In the genomic region with DNA sequence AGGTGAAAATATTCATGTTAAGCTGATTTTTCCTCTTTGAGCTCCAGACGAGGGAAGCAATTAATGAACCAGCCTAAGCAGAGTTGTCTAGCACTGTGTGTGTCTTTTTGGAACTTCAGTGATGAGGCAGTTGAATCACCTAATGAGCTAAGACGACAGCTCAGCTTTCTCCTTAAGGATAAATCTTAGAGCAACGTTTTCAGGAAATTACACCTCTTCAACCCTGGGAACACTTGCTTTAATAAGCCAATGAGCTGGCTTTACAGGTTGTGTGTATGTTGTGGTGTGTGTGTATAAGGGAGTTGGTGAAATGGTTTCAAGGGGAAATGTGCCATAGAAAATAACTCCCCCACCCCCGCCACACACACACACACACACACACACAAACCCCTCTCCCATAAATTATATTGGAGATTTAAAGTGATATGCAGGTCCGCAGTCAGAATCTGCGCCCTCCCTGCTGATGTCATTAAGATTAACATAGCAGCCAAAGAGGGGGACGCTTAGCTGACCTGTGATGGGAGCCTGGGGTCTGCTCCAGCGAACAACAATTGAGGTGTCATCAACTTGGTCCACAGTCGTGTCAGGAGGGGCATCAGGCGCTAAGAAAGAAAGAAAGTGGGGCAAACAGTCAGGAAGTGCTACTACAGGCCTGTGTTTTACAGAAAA, we compare ENCODE assay signal across 1 cellular context.
TF ChIP-seq lines count a peak whose summit lies in the region.

No MANE protein-coding gene starts in this region.

TF ChIP-seq in SK-N-SH, 30 proteins besides CTCF, POLR2A, EP300 and RAD21:
- TF ChIP-seq FOSL2 (IDR thresholded peaks at IDR 0.05; ENCODE audit: borderline replicate concordance, low read depth): no peak
- TF ChIP-seq, protein P1, sequence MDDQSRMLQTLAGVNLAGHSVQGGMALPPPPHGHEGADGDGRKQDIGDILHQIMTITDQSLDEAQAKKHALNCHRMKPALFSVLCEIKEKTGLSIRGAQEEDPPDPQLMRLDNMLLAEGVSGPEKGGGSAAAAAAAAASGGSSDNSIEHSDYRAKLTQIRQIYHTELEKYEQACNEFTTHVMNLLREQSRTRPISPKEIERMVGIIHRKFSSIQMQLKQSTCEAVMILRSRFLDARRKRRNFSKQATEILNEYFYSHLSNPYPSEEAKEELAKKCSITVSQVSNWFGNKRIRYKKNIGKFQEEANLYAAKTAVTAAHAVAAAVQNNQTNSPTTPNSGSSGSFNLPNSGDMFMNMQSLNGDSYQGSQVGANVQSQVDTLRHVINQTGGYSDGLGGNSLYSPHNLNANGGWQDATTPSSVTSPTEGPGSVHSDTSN (IDR thresholded peaks at IDR 0.05): no peak
- TF ChIP-seq, protein P2, sequence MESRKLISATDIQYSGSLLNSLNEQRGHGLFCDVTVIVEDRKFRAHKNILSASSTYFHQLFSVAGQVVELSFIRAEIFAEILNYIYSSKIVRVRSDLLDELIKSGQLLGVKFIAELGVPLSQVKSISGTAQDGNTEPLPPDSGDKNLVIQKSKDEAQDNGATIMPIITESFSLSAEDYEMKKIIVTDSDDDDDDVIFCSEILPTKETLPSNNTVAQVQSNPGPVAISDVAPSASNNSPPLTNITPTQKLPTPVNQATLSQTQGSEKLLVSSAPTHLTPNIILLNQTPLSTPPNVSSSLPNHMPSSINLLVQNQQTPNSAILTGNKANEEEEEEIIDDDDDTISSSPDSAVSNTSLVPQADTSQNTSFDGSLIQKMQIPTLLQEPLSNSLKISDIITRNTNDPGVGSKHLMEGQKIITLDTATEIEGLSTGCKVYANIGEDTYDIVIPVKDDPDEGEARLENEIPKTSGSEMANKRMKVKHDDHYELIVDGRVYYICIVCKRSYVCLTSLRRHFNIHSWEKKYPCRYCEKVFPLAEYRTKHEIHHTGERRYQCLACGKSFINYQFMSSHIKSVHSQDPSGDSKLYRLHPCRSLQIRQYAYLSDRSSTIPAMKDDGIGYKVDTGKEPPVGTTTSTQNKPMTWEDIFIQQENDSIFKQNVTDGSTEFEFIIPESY (IDR thresholded peaks at IDR 0.05; ENCODE audit: borderline replicate concordance, low read depth): no peak
- TF ChIP-seq ELF1 (IDR thresholded peaks at IDR 0.05): no peak
- no peak for TF ChIP-seq FOXM1 (IDR thresholded peaks at IDR 0.05; ENCODE audit: low read depth)
- TF ChIP-seq GABPA (IDR thresholded peaks at IDR 0.05; ENCODE audit: low read depth): no peak
- no peak for TF ChIP-seq POLR2AphosphoS5 (IDR thresholded peaks at IDR 0.05; ENCODE audit: low read depth, low read length)
- TF ChIP-seq SIN3A (IDR thresholded peaks at IDR 0.05; ENCODE audit: borderline replicate concordance, low read depth, low read length): no peak
- TF ChIP-seq NFIC (IDR thresholded peaks at IDR 0.05; ENCODE audit: borderline replicate concordance): no peak
- TF ChIP-seq RFX5 (IDR thresholded peaks at IDR 0.05; ENCODE audit: low read length): no peak
- no peak for TF ChIP-seq TAF1 (IDR thresholded peaks at IDR 0.05; ENCODE audit: borderline replicate concordance, low read depth, low read length)
- TF ChIP-seq MXI1 (IDR thresholded peaks at IDR 0.05; ENCODE audit: low read depth, low read length): no peak
- no peak for TF ChIP-seq RXRA (IDR thresholded peaks at IDR 0.05; ENCODE audit: borderline replicate concordance, low read depth)
- TF ChIP-seq, protein P3, sequence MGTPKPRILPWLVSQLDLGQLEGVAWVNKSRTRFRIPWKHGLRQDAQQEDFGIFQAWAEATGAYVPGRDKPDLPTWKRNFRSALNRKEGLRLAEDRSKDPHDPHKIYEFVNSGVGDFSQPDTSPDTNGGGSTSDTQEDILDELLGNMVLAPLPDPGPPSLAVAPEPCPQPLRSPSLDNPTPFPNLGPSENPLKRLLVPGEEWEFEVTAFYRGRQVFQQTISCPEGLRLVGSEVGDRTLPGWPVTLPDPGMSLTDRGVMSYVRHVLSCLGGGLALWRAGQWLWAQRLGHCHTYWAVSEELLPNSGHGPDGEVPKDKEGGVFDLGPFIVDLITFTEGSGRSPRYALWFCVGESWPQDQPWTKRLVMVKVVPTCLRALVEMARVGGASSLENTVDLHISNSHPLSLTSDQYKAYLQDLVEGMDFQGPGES (IDR thresholded peaks at IDR 0.05; ENCODE audit: low read depth, low read length): no peak
- TF ChIP-seq SMC3 (IDR thresholded peaks at IDR 0.05; ENCODE audit: low read depth, low read length): no peak
- no peak for TF ChIP-seq NRF1 (IDR thresholded peaks at IDR 0.05; ENCODE audit: low read depth, low read length)
- TF ChIP-seq JUND (IDR thresholded peaks at IDR 0.05): no peak
- TF ChIP-seq TCF12 (IDR thresholded peaks at IDR 0.05): no peak
- no peak for TF ChIP-seq FOXJ3 (CRISPR knock-in tag; IDR thresholded peaks at IDR 0.05)
